Comparison of ENCODE assay signal across 13 cellular contexts in the genomic region with DNA sequence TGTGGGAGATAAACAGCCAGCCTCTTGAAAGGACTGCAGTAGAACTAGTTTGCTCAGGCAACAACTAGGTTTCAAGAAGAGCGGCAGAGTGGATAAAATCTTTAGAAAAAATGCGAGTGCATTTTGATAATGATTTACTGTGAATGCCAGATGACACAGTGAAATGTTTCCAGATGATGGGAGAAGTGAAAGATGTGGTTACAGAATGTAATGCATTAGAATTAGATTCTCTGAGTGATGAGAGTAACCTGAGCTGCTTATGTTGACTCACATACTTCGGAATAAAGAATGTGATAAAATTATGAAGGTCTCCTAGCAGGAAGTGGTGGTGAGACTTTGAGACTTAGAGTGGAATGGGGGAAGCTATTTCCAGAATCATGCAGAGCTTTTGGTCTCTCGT.
A peak's percentile ranks its signal among the peaks of the same experiment; 100 is the strongest.
DNase-seq lines count a peak whose midpoint lies in the region; ATAC-seq and TF ChIP-seq lines count a peak whose summit lies in the region.
"Had no signal": no experiment of that assay in that cellular context is flagged by ENCODE, and none has a peak within 500 bp of the region (broad histone marks: within the 10 kb centered on the region; RNA-seq: fewer than 3 reads in every experiment).

No MANE protein-coding gene starts in this region.

- H4K20me1 ChIP-seq in PC-3 (ENCODE audit: low read length): no peaks in the 10 kb centered on the region

- H3K9ac ChIP-seq in PC-3 (ENCODE audit: low read length): no peak overlapping the region

- H3K4me3 ChIP-seq in ACC112 (ENCODE audit: low read depth, low read length): 0 out of 2 replicates have a peak overlapping the region, but pooled peaks have one; percentile 16
- H3K4me3 ChIP-seq in HEK293 (ENCODE audit: low read depth, low read length): no peak overlapping the region
- no peak overlapping the region for H3K4me3 ChIP-seq in PC-3 (ENCODE audit: low read length)
- no peak overlapping the region for H3K4me3 ChIP-seq in Peyer's patch
- H3K4me3 ChIP-seq: transverse colon had no signal

- H3K9me2 ChIP-seq in PC-3 (replicated peaks; ENCODE audit: low read length): no peaks in the 10 kb centered on the region

- H3K27me3 Mint-ChIP-seq in activated T-cell treated with anti-CD3 and anti-CD28 coated beads, Interleukin-2, amount 50 U/mL, for 24 hours: no peaks in the 10 kb centered on the region
- no peaks in the 10 kb centered on the region for H3K27me3 Mint-ChIP-seq in effector memory CD8-positive, alpha-beta T cell
- H3K27me3 Mint-ChIP-seq: brain had no signal

- H3K27me3 ChIP-seq in ACC112 (ENCODE audit: insufficient read depth, low read length) (no peaks in the 10 kb centered on the region), PC-3 (ENCODE audit: low read length) (no peaks in the 10 kb centered on the region), foreskin keratinocyte (no peaks in the 10 kb centered on the region), Peyer's patch (no peaks in the 10 kb centered on the region)
- H3K27me3 ChIP-seq: transverse colon had no signal

- H3K36me3 Mint-ChIP-seq in activated T-cell treated with anti-CD3 and anti-CD28 coated beads, Interleukin-2, amount 50 U/mL, for 24 hours (ENCODE audit: low read depth): no peaks in the 10 kb centered on the region
- no peaks in the 10 kb centered on the region for H3K36me3 Mint-ChIP-seq in effector memory CD8-positive, alpha-beta T cell (ENCODE audit: insufficient read depth)

- H2AFZ ChIP-seq in ACC112 (ENCODE audit: low read length, unreplicated experiment) (peak overlapping the region; percentile 0), PC-3 (ENCODE audit: low read length) (no peak overlapping the region)

- H3K79me2 ChIP-seq in ACC112 (ENCODE audit: control insufficient read depth, insufficient read depth, low read length, unreplicated experiment) (no peaks in the 10 kb centered on the region), PC-3 (ENCODE audit: low read length) (no peaks in the 10 kb centered on the region)

- peak; percentile 66 for DNase-seq in PC-3
- DNase-seq in foreskin keratinocyte: peak; percentile 22 to 64
- DNase-seq in activated T-cell treated with anti-CD3 and anti-CD28 coated beads, Interleukin-2, amount 50 U/mL, for 24 hours: no peak
- no peak for DNase-seq in effector memory CD8-positive, alpha-beta T cell
- DNase-seq in activated CD4-positive, alpha-beta T cell treated with anti-CD3 and anti-CD28 coated beads for 48 hours: no peak
- no peak for DNase-seq in Peyer's patch
- DNase-seq: activated CD8-positive, alpha-beta memory T cell treated with anti-CD3 and anti-CD28 coated beads for 24 hours; NCI-H2227 treated with DMSO at 0.1 percent for 48 hours; stimulated activated CD4-positive, alpha-beta T cell treated with anti-CD3 and anti-CD28 coated beads, Interleukin-4, amount 100 ng/mL, for 24 hours; transverse colon had no signal

- no peaks in the 10 kb centered on the region for H3K36me3 ChIP-seq in ACC112 (ENCODE audit: insufficient read depth, low read length)
- H3K36me3 ChIP-seq in HEK293 (ENCODE audit: control insufficient read depth in 2 of 2, insufficient read depth in 1 of 2, low read length in 2 of 2): no peaks in the 10 kb centered on the region
- no peaks in the 10 kb centered on the region for H3K36me3 ChIP-seq in PC-3 (ENCODE audit: low read depth, low read length)
- no peaks in the 10 kb centered on the region for H3K36me3 ChIP-seq in Peyer's patch
- H3K36me3 ChIP-seq: transverse colon had no signal

- CTCF ChIA-PET in HEK293 (lab: Yijun Ruan, JAX): interaction anchor here (0.6 kb wide), 1 partner anchor 376 kb away, joined by 3 read pairs; no protein-coding TSS in a partner anchor
- CTCF ChIA-PET in PC-3 (lab: Charles Lee): no interaction called here

- no peak overlapping the region for H3K4me3 Mint-ChIP-seq in activated T-cell treated with anti-CD3 and anti-CD28 coated beads, Interleukin-2, amount 50 U/mL, for 24 hours
- no peak overlapping the region for H3K4me3 Mint-ChIP-seq in effector memory CD8-positive, alpha-beta T cell
- H3K4me3 Mint-ChIP-seq: brain had no signal

- peak overlapping the region; percentile 58 for H3K4me2 ChIP-seq in PC-3 (ENCODE audit: low read length)

- H3K27ac ChIP-seq in ACC112 (ENCODE audit: low read depth, low read length): no peak overlapping the region
- H3K27ac ChIP-seq in HEK293 (ENCODE audit: extremely low read depth, low read depth, low read length): no peak overlapping the region
- no peak overlapping the region for H3K27ac ChIP-seq in PC-3 (ENCODE audit: low read length)
- H3K27ac ChIP-seq in foreskin keratinocyte: no peak overlapping the region
- no peak overlapping the region for H3K27ac ChIP-seq in Peyer's patch
- H3K27ac ChIP-seq: transverse colon had no signal

- no peak overlapping the region for H3K27ac Mint-ChIP-seq in activated T-cell treated with anti-CD3 and anti-CD28 coated beads, Interleukin-2, amount 50 U/mL, for 24 hours
- H3K27ac Mint-ChIP-seq in effector memory CD8-positive, alpha-beta T cell: no peak overlapping the region

- POLR2A ChIA-PET in HEK293 (lab: Yijun Ruan, JAX): no interaction called here
- POLR2A ChIA-PET in PC-3 (lab: Charles Lee; ENCODE audit: unreplicated experiment): interaction anchor here (0.6 kb wide), 1 partner anchor 172 kb away, joined by 5 read pairs; no protein-coding TSS in a partner anchor

- ATAC-seq in PC-3 (peak; percentile 84), foreskin keratinocyte (peak; percentile 84)
- no peak for ATAC-seq in effector memory CD8-positive, alpha-beta T cell (replicated peaks)

- TF ChIP-seq CTCF in HEK293 (tag by site-specific recombination; IDR thresholded peaks at IDR 0.05) (no peak), PC-3 (conservative IDR thresholded peaks at IDR 0.05; ENCODE audit: low read depth, low read length) (no peak), foreskin keratinocyte (conservative IDR thresholded peaks at IDR 0.05) (no peak), Peyer's patch (IDR thresholded peaks at IDR 0.05) (no peak)

- no peak for TF ChIP-seq POLR2A in Peyer's patch (IDR thresholded peaks at IDR 0.05)

- no TSS peak for BruUV-seq in PC-3 (replicated peaks; lab: Mats Ljungman, UMichigan)

- H3K9me3 Mint-ChIP-seq in activated T-cell treated with anti-CD3 and anti-CD28 coated beads, Interleukin-2, amount 50 U/mL, for 24 hours: no peaks in the 10 kb centered on the region
- peaks cover 5 to 16% of the 10 kb centered on the region in 2 donors for H3K9me3 Mint-ChIP-seq in effector memory CD8-positive, alpha-beta T cell

- no peaks in the 10 kb centered on the region for H3K9me3 ChIP-seq in HEK293 (ENCODE audit: control insufficient read depth, insufficient read depth, low read depth, low read length)
- H3K9me3 ChIP-seq in PC-3 (ENCODE audit: low read length): no peaks in the 10 kb centered on the region
- H3K9me3 ChIP-seq in Peyer's patch: no peaks in the 10 kb centered on the region
- H3K9me3 ChIP-seq: transverse colon had no signal

- H3F3A ChIP-seq in PC-3 (ENCODE audit: low read length, unreplicated experiment): no peaks in the 10 kb centered on the region

- H3K4me1 ChIP-seq in ACC112 (ENCODE audit: control insufficient read depth, insufficient read depth, low read length, unreplicated experiment): peaks cover 10% of the 10 kb centered on the region
- H3K4me1 ChIP-seq in HEK293 (ENCODE audit: control insufficient read depth, insufficient read depth, low read length): peaks cover 7% of the 10 kb centered on the region; the same call in 1 of the 2 replicates
- peaks cover 10% of the 10 kb centered on the region for H3K4me1 ChIP-seq in PC-3 (ENCODE audit: insufficient read depth, low read length)
- H3K4me1 ChIP-seq in foreskin keratinocyte: no peaks in the 10 kb centered on the region
- no peaks in the 10 kb centered on the region for H3K4me1 ChIP-seq in Peyer's patch
- H3K4me1 ChIP-seq: transverse colon had no signal

- no peaks in the 10 kb centered on the region for H3K4me1 Mint-ChIP-seq in activated T-cell treated with anti-CD3 and anti-CD28 coated beads, Interleukin-2, amount 50 U/mL, for 24 hours (ENCODE audit: low read depth)
- no peaks in the 10 kb centered on the region for H3K4me1 Mint-ChIP-seq in effector memory CD8-positive, alpha-beta T cell (ENCODE audit: low read depth in 2 of 2)

- intact Hi-C loops in PC-3 (cut with micrococcal nuclease): no loop called here

TF ChIP-seq in HEK293, 187 proteins besides CTCF, POLR2A, EP300 and RAD21 (continues in another document):
- no peak for TF ChIP-seq ZNF692 (tag by site-specific recombination; IDR thresholded peaks at IDR 0.05)
- TF ChIP-seq ZNF398 (tag by site-specific recombination; IDR thresholded peaks at IDR 0.05): no peak

Comparison
In these comparisons a context has a peak if more than half of its experiments do, and no peak if none do; other contexts are left out.
1. DNase-seq: peak in PC-3 (single experiment) and foreskin keratinocyte (2 of 2); none in activated T-cell treated with anti-CD3 and anti-CD28 coated beads, Interleukin-2, amount 50 U/mL, for 24 hours (single experiment), effector memory CD8-positive, alpha-beta T cell (0 of 3), activated CD4-positive, alpha-beta T cell treated with anti-CD3 and anti-CD28 coated beads for 48 hours (single experiment) and Peyer's patch (0 of 3).